ENCODE assay signal across 11 cellular contexts in genomic region chr2:118492335-118492734, GRCh38.
A peak's percentile ranks its signal among the peaks of the same experiment; 100 is the strongest.
DNase-seq lines count a peak whose midpoint lies in the region; ATAC-seq and TF ChIP-seq lines count a peak whose summit lies in the region.
"Had no signal": no experiment of that assay in that cellular context is flagged by ENCODE, and none has a peak within 500 bp of the region (broad histone marks: within the 10 kb centered on the region; RNA-seq: fewer than 3 reads in every experiment).

No MANE protein-coding gene starts in this region.

- CTCF ChIA-PET in MCF 10A (lab: Yijun Ruan, JAX) = interaction anchor here (1.0 to 1.4 kb wide), 3 partner anchors 18 to 366 kb away, joined by 3 to 8 read pairs (median 4); no protein-coding TSS in a partner anchor

- H3K4me3 Mint-ChIP-seq in MCF 10A (ENCODE audit: unreplicated experiment) = no peak overlapping the region
- H3K4me3 Mint-ChIP-seq: B cell, IgD-negative memory B cell had no signal

- ATAC-seq in HG02623 (IDR thresholded peaks at IDR 0.05; ENCODE audit: unreplicated experiment) = no peak
- ATAC-seq in HG03442 (IDR thresholded peaks at IDR 0.05; ENCODE audit: unreplicated experiment) = no peak
- ATAC-seq in GM19035 (IDR thresholded peaks at IDR 0.05; ENCODE audit: unreplicated experiment) = no peak
- ATAC-seq in GM21619 (IDR thresholded peaks at IDR 0.05; ENCODE audit: unreplicated experiment) = no peak
- ATAC-seq: Right ventricle myocardium inferior had no signal

- no peak overlapping the region for H3K27ac Mint-ChIP-seq in MCF 10A (ENCODE audit: low read depth, unreplicated experiment)
- H3K27ac Mint-ChIP-seq: B cell, IgD-negative memory B cell had no signal

- peaks cover 12% of the 10 kb centered on the region for H3K27me3 Mint-ChIP-seq in MCF 10A (ENCODE audit: insufficient read depth, unreplicated experiment)
- H3K27me3 Mint-ChIP-seq: B cell had no signal

- TF ChIP-seq POLR2A in breast epithelium (IDR thresholded peaks at IDR 0.05) = no peak

- no peaks in the 10 kb centered on the region for H3K36me3 ChIP-seq in breast epithelium

- no peak overlapping the region for H3K4me3 ChIP-seq in breast epithelium
- no peak overlapping the region for H3K4me3 ChIP-seq in fibroblast of the aortic adventitia (ENCODE audit: low read depth, low read length)

- peaks cover 0 to 13% of the 10 kb centered on the region in 2 donors for H3K9me3 ChIP-seq in breast epithelium

- no peaks in the 10 kb centered on the region for H3K4me1 Mint-ChIP-seq in MCF 10A (ENCODE audit: insufficient read depth, unreplicated experiment)
- H3K4me1 Mint-ChIP-seq: B cell had no signal

- H3K9me3 Mint-ChIP-seq in MCF 10A (ENCODE audit: unreplicated experiment) = peaks cover 6% of the 10 kb centered on the region

- TF ChIP-seq CTCF in MCF 10A (IDR thresholded peaks at IDR 0.05; ENCODE audit: unreplicated experiment) (peak; percentile 17), breast epithelium (IDR thresholded peaks at IDR 0.05) (no peak), fibroblast of the aortic adventitia (IDR thresholded peaks at IDR 0.05; ENCODE audit: insufficient read depth, low read length) (peak; percentile 35)

- H3K27me3 ChIP-seq in breast epithelium = no peaks in the 10 kb centered on the region

- intact Hi-C loops in MCF 10A (cut with micrococcal nuclease) = no loop called here
- intact Hi-C loops in breast epithelium (cut with DNase I; ENCODE audit: low total_unique reads) = loop anchor here (5.0 kb wide), 1 partner anchor 355 kb away; no protein-coding TSS in a partner anchor

- H3K27ac ChIP-seq in breast epithelium = no peak overlapping the region

- DNase-seq in MCF 10A (ENCODE audit: unreplicated experiment) (peak; percentile 40), breast epithelium (ENCODE audit: low spot score in 2 of 2) (no peak), RPMI7951 (ENCODE audit: low read depth) (peak; percentile 22), fibroblast of the aortic adventitia (ENCODE audit: low read depth) (peak; percentile 41)

- POLR2A ChIA-PET in MCF 10A (lab: Yijun Ruan, JAX) = interaction anchor here (0.6 kb wide), 1 partner anchor 466 kb away, joined by 3 read pairs; no protein-coding TSS in a partner anchor

- H3K4me1 ChIP-seq in breast epithelium = no peaks in the 10 kb centered on the region

- no peaks in the 10 kb centered on the region for H3K36me3 Mint-ChIP-seq in MCF 10A (ENCODE audit: insufficient read depth, unreplicated experiment)

- BruUV-seq in MCF 10A (replicated peaks; lab: Mats Ljungman, UMichigan) = no TSS peak

Comparison
In these comparisons a context has a peak if more than half of its experiments do, and no peak if none do; other contexts are left out.
1. DNase-seq: peak in MCF 10A (single experiment), RPMI7951 (single experiment) and fibroblast of the aortic adventitia (single experiment); none in breast epithelium (0 of 2).
2. CTCF ChIP-seq: peak in MCF 10A (single experiment) and fibroblast of the aortic adventitia (single experiment); none in breast epithelium (0 of 3).